ENCODE assay signal across 37 cellular contexts in the genomic region with DNA sequence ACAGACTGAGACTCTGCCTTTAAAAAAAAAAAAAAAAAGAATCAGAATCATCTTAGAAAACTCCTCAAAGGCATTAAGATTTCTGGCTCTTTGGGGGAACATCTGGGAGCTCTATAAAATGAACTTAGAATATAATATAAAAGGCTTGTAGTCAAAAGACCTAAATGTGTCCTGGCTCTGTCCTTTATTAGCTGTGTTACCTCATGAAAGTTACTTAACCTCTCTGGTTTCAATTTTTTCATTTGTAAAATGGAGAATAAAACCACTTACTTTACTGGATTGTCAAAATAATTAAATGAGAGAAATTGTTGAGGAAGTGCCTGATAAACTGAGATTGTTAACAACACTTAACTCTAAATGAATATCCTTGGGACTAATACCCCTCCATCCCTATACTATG.
"Had no signal": no experiment of that assay in that cellular context is flagged by ENCODE, and none has a peak within 500 bp of the region (broad histone marks: within the 10 kb centered on the region; RNA-seq: fewer than 3 reads in every experiment).

No MANE protein-coding gene starts in this region.

- H3K4me3 ChIP-seq: MG63 had no signal

- H3K36me3 ChIP-seq: MG63 had no signal

- DNase-seq: Karpas-422, Kasumi-1, MG63, MM.1S, MV-4-11, NCI-H1048, NCI-H1092, NCI-H1092 treated with DMSO at 0.1 percent for 48 hours, NCI-H1105, NCI-H1105 treated with DMSO at 0.1 percent for 48 hours, NCI-H1417, NCI-H1417 treated with DMSO at 0.1 percent for 48 hours, NCI-H1436, NCI-H1436 treated with DMSO at 0.1 percent for 48 hours, NCI-H146, NCI-H1694, NCI-H1694 treated with DMSO at 0.1 percent for 48 hours, NCI-H187, NCI-H187 treated with DMSO at 0.1 percent for 48 hours, NCI-H1930, NCI-H2029, NCI-H2029 treated with DMSO at 0.1 percent for 48 hours, NCI-H2081, NCI-H2081 treated with DMSO at 0.1 percent for 48 hours, NCI-H2107, NCI-H2171, NCI-H2171 treated with DMSO at 0.1 percent for 48 hours, NCI-H2227 treated with DMSO at 0.1 percent for 48 hours, NCI-H226, NCI-H345, NCI-H446, NCI-H446 treated with DMSO at 0.1 percent for 48 hours, NCI-H510A, NCI-H510A treated with DMSO at 0.1 percent for 48 hours, NCI-H524, NCI-H524 treated with DMSO at 0.1 percent for 48 hours, NCI-H526 had no signal

- H3K9me3 ChIP-seq: MG63 had no signal

- H3K27me3 ChIP-seq: MG63 had no signal
